8 cellular contexts compared by ENCODE assay signal in the genomic region with DNA sequence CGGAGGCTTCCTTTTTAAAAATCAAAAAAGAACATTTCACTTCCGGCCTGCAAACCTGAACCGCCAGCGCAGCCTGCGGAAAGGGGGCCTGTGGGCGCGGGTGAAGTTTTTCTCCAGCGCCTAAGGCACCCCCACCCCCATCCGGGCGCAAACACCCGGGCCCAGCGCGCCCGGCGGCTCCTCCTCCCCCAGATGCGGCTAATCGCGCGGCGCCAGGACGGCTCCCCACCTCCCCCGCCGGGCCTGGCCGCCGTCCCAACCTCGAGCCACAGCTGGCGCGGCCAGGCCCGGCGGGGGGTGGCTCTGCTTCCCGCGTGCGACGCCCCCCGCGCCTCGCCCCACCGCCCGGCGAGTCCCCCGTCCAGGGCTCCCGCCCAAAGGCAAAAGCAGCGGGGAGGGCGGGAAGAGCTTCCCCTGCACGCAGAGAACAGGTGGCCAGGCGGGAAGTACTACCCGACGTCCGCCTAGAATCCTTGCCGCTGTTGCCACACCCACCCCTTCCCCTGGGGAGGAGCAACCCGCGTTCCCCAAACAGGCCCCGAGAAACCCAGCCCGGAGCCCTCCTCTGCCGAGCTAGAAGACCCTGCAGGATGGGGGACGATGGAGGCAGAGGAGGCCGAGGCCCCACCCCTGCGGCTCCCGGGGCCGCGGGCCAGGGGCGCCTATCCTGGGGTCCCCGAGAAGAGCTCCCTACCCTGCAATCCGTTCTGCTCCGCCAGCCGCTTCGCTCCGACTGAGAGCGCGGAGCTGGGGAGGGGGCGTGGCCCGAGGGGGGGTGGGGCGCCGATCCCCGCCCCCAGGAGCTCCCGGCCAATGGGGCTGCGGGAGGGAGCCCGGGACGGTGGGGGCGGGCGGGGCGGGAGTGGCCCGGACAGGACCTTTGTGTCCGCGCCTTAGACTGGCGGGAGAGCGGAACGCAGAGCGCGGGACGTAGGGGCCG. TPM values are rescaled to one million over a fixed set of nuclear protein-coding genes. Genes with fewer than 3 reads are reported as not detected.
DNase-seq lines count a peak whose midpoint lies in the region; ATAC-seq, FAIRE-seq and TF ChIP-seq lines count a peak whose summit lies in the region.

Gene CARHSP1 (minus strand): TSS at position 735 of the 940 bp plus-strand sequence. CDS start 9,678 bp downstream, outside the sequence.

- peaks cover 53% of the 10 kb centered on the region for H3K4me1 Mint-ChIP-seq in central memory CD8-positive, alpha-beta T cell

- H3K4me3 ChIP-seq in AG09309 (ENCODE audit: control insufficient read depth, low read depth, low read length) (peak within 1 kb of the TSS; percentile 91), kidney (ENCODE audit: low read length in 2 of 2) (peak within 1 kb of the TSS; percentile 66 to 83)

- no peak for DNase-seq in AG09309 (ENCODE audit: low read depth)
- peak; percentile 56 for DNase-seq in NCI-H345 treated with DMSO at 0.1 percent for 48 hours (lab: John Stamatoyannopoulos, UW; ENCODE audit: unreplicated experiment)
- DNase-seq in central memory CD8-positive, alpha-beta T cell (ENCODE audit: low spot score in 2 of 2), result peak; percentile 52 to 65
- DNase-seq in kidney, result peak; percentile 96
- DNase-seq in stimulated activated CD4-positive, alpha-beta T cell treated with anti-CD3 and anti-CD28 coated beads, Interleukin-15, amount 100 ng/mL, for 48 hours (ENCODE audit: low read depth in 2 of 2), result peak; percentile 72 to 86

- ATAC-seq in GM19025 (IDR thresholded peaks at IDR 0.05; ENCODE audit: low read depth, unreplicated experiment) (peak; percentile 73), HG03280 (IDR thresholded peaks at IDR 0.05; ENCODE audit: unreplicated experiment) (peak; percentile 68)
- ATAC-seq in activated CD4-positive, CD25-positive, alpha-beta regulatory T cell treated with anti-CD3 and anti-CD28 coated beads, Interleukin-2, amount 50 U/mL, for 24 hours, result peak; percentile 74 to 81
- peak; percentile 65 for ATAC-seq in central memory CD8-positive, alpha-beta T cell (replicated peaks; ENCODE audit: extremely low read depth, poor library complexity, severe bottlenecking)

- peak within 1 kb of the TSS; percentile 18 to 76 for H3K9ac ChIP-seq in kidney (ENCODE audit: low read length in 2 of 2)

- no peaks in the 10 kb centered on the region for H3K9me3 ChIP-seq in kidney (ENCODE audit: control insufficient read depth in 1 of 2, low read length in 2 of 2)

- H3K27ac ChIP-seq in kidney (ENCODE audit: low read depth in 2 of 2, low read length in 2 of 2), result peak within 1 kb of the TSS; percentile 76 to 85

- H3K9me3 Mint-ChIP-seq in central memory CD8-positive, alpha-beta T cell, result no peaks in the 10 kb centered on the region

- no peaks in the 10 kb centered on the region for H3K27me3 Mint-ChIP-seq in central memory CD8-positive, alpha-beta T cell

- no peaks in the 10 kb centered on the region for H3K36me3 ChIP-seq in kidney (ENCODE audit: control insufficient read depth in 1 of 2, insufficient read depth in 2 of 2, low read length in 2 of 2)

- H3K4me1 ChIP-seq in kidney (ENCODE audit: control insufficient read depth in 1 of 2, insufficient read depth in 1 of 2, low read depth in 1 of 2, low read length in 2 of 2), result peaks cover 18 to 30% of the 10 kb centered on the region in 2 donors

- H3K4me3 Mint-ChIP-seq in central memory CD8-positive, alpha-beta T cell, result peak within 1 kb of the TSS; percentile 98

- peaks cover 11% of the 10 kb centered on the region for H3K36me3 Mint-ChIP-seq in central memory CD8-positive, alpha-beta T cell (ENCODE audit: insufficient read depth)

- no peak for FAIRE-seq in kidney (lab: Jason Lieb, UNC)

- intact Hi-C loops in kidney (cut with DNase I), result no loop called here

- peak within 1 kb of the TSS; percentile 93 for H3K27ac Mint-ChIP-seq in central memory CD8-positive, alpha-beta T cell (ENCODE audit: low read depth)

- no peak for TF ChIP-seq CTCF in AG09309 (IDR thresholded peaks at IDR 0.05; ENCODE audit: control insufficient read depth, insufficient read depth, low read depth, low read length, missing control alignments)
- no peak for TF ChIP-seq CTCF in kidney (IDR thresholded peaks at IDR 0.05; ENCODE audit: borderline replicate concordance, extremely low read depth, insufficient read depth)

RNA-seq across cellular contexts. Expression of gene CARHSP1, which starts in this region (rescaled TPM):
- 134 TPM for total RNA-seq in kidney
- polyA plus RNA-seq in kidney (ENCODE audit: insufficient read depth, low read depth, low replicate concordance), result 130 TPM
